8 cellular contexts compared by ENCODE assay signal in genomic region chr5:6633469-6634326, GRCh38. TPM values are rescaled to one million over a fixed set of nuclear protein-coding genes. Genes with fewer than 3 reads are reported as not detected.
DNase-seq lines count a peak whose midpoint lies in the region; ATAC-seq and TF ChIP-seq lines count a peak whose summit lies in the region.

No MANE protein-coding gene starts in this region.

- TF ChIP-seq CTCF in HL-60 (IDR thresholded peaks at IDR 0.05; ENCODE audit: insufficient read depth, low read length) (no peak), epithelial cell of proximal tubule (conservative IDR thresholded peaks at IDR 0.05; ENCODE audit: low read depth, low read length) (no peak)

- H3K27ac ChIP-seq in HL-60 (replicated peaks), result peak overlapping the region; percentile 99
- H3K27ac ChIP-seq in mucosa of rectum (ENCODE audit: low read depth in 2 of 2, low read length in 2 of 2), result peak overlapping the region; percentile 91
- H3K27ac ChIP-seq in aorta (ENCODE audit: low read depth in 1 of 2, low read length in 2 of 2), result peak overlapping the region in 1 of 2 donors; percentile 19

- H3K36me3 ChIP-seq in mucosa of rectum (ENCODE audit: control insufficient read depth in 2 of 2, insufficient read depth in 2 of 2, low read length in 2 of 2) (peaks cover 15 to 16% of the 10 kb centered on the region in 2 donors), aorta (ENCODE audit: control insufficient read depth in 1 of 2, insufficient read depth in 2 of 2, low read length in 1 of 2) (no peaks in the 10 kb centered on the region)

- H3K9ac ChIP-seq in mucosa of rectum (ENCODE audit: low read depth in 1 of 2, low read length in 2 of 2), result peak overlapping the region; percentile 57 to 82

- H3K4me1 ChIP-seq in mucosa of rectum (ENCODE audit: control insufficient read depth in 2 of 2, insufficient read depth in 2 of 2, low read length in 2 of 2), result peaks cover 9 to 11% of the 10 kb centered on the region in 2 donors
- no peaks in the 10 kb centered on the region for H3K4me1 ChIP-seq in aorta (ENCODE audit: control insufficient read depth in 1 of 2, insufficient read depth in 2 of 2, low read length in 2 of 2)

- DNase-seq in NCI-H82 (lab: John Stamatoyannopoulos, UW) (peak; percentile 42), NCI-H82 treated with DMSO at 0.1 percent for 48 hours (lab: John Stamatoyannopoulos, UW; ENCODE audit: unreplicated experiment) (no peak), HL-60 (ENCODE audit: low read depth in 1 of 2, low spot score in 1 of 2) (no peak), SW480 (ENCODE audit: low spot score) (peak; percentile 73), epithelial cell of proximal tubule (ENCODE audit: low read depth) (no peak), aorta (peak; percentile 64 to 84)

- 1% methylated on average over 69 to 80 of the region's 80 CpGs for WGBS in aorta, 2 donors

- H3K9me3 ChIP-seq in mucosa of rectum (ENCODE audit: control insufficient read depth in 2 of 2, low read length in 2 of 2) (no peaks in the 10 kb centered on the region), aorta (ENCODE audit: control insufficient read depth, low read length) (no peaks in the 10 kb centered on the region)

- ATAC-seq in GM21515 (IDR thresholded peaks at IDR 0.05; ENCODE audit: unreplicated experiment) (peak; percentile 49), aorta (ENCODE audit: low FRiP score) (peak; percentile 71)

- H3K27me3 ChIP-seq in HL-60 (ENCODE audit: insufficient read depth, poor library complexity, severe bottlenecking), result no peaks in the 10 kb centered on the region
- no peaks in the 10 kb centered on the region for H3K27me3 ChIP-seq in mucosa of rectum (ENCODE audit: control insufficient read depth in 2 of 2, insufficient read depth in 2 of 2, low read length in 2 of 2)
- H3K27me3 ChIP-seq in aorta (ENCODE audit: control insufficient read depth in 1 of 2, insufficient read depth in 2 of 2, low read length in 1 of 2), result no peaks in the 10 kb centered on the region

- H3K4me3 ChIP-seq in HL-60 (replicated peaks; ENCODE audit: insufficient read depth, low read length) (peak overlapping the region; percentile 60), epithelial cell of proximal tubule (ENCODE audit: low read depth, low read length) (peak overlapping the region; percentile 82), mucosa of rectum (ENCODE audit: low read length in 2 of 2) (peak overlapping the region; percentile 82 to 91), aorta (ENCODE audit: low read length in 2 of 2) (peak overlapping the region; percentile 29 to 79)

- intact Hi-C loops in aorta (cut with DNase I), result loop anchor here (2.0 to 10.0 kb wide), 5 partner anchors 79 to 1121 kb away; partner anchors contain the start of gene TENT4A (in 2 of the 2)

RNA-seq across cellular contexts. Expression of gene SRD5A1, which starts 0.5 kb away (rescaled TPM):
- total RNA-seq in epithelial cell of proximal tubule (21.4 and 24.9 TPM in 2 replicates), aorta (1 to 10 TPM; 5.6 to 7.7 TPM)
- 1 to 10 TPM; 2.5 to 3.7 TPM for polyA plus RNA-seq in aorta

RNA-seq across cellular contexts. Expression of gene NSUN2, which starts 0.9 kb away (rescaled TPM):
- total RNA-seq in epithelial cell of proximal tubule, result 59.0 and 70.5 TPM in 2 replicates
- 10 to 100 TPM; 38.6 to 45.0 TPM for total RNA-seq in aorta
- 10 to 100 TPM; 15.0 to 46.1 TPM for polyA plus RNA-seq in aorta

Comparison
In these comparisons a context has a peak if more than half of its experiments do, and no peak if none do; other contexts are left out.
1. DNase-seq: peak in NCI-H82 (single experiment), SW480 (single experiment) and aorta (2 of 2); none in NCI-H82 treated with DMSO at 0.1 percent for 48 hours (single experiment), HL-60 (0 of 2) and epithelial cell of proximal tubule (single experiment).
2. Peak in every context shown above with its lines, with median percentiles within 50 percentile points of each other: H3K4me3 ChIP-seq.